ENCODE assay signal across 29 cellular contexts in the genomic region with DNA sequence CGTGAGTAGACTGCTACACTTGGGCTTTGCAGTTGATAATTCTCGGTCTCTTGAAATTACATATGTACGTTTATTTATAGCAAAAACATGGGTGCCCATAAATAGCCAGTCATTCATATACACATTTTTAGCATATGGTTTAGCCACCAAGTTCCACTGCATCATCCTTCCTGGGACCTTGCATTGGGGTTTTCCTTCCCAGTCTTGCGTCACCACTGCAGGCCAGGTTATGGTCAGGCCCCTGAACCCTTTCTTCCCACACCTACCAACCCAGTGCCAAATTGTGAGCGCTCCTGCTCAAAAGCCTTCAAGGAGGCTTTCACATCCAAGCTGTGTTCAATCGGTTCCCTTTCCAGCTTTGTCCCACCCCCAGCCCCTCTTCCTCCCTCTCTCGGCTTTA. TPM values are rescaled to one million over a fixed set of nuclear protein-coding genes. Genes with fewer than 3 reads are reported as not detected.
A peak's percentile ranks its signal among the peaks of the same experiment; 100 is the strongest.
DNase-seq lines count a peak whose midpoint lies in the region; ATAC-seq and TF ChIP-seq lines count a peak whose summit lies in the region.
"Had no signal": no experiment of that assay in that cellular context is flagged by ENCODE, and none has a peak within 500 bp of the region (broad histone marks: within the 10 kb centered on the region; RNA-seq: fewer than 3 reads in every experiment).

No MANE protein-coding gene starts in this region.

- no peak overlapping the region for H3K56ac ChIP-seq in IMR-90 (ENCODE audit: extremely low read depth, insufficient read depth, low read length)

- peaks cover 14% of the 10 kb centered on the region for H3K4me1 ChIP-seq in IMR-90 (ENCODE audit: control insufficient read depth, insufficient read depth, low read length)
- peaks cover 16% of the 10 kb centered on the region for H3K4me1 ChIP-seq in GM23248 (ENCODE audit: insufficient read depth)

- 0 out of 2 replicates have a peak, but pooled peaks cover 1% of the 10 kb centered on the region for H3K36me3 ChIP-seq in IMR-90 (ENCODE audit: control insufficient read depth, insufficient read depth, low read length)
- no peaks in the 10 kb centered on the region for H3K36me3 ChIP-seq in GM23248 (ENCODE audit: low read depth)
- H3K36me3 ChIP-seq: left lung, SJSA1, spleen, thyroid gland had no signal

- H3K4me3 ChIP-seq in IMR-90 (ENCODE audit: insufficient read depth, low read depth, low read length) = no peak overlapping the region
- no peak overlapping the region for H3K4me3 ChIP-seq in GM23248
- H3K4me3 ChIP-seq: left lung, SJSA1, spleen, thyroid gland had no signal

- no peak overlapping the region for H2BK5ac ChIP-seq in IMR-90 (ENCODE audit: low read depth, low read length, poor library complexity, severe bottlenecking)

- no peak for DNase-seq in activated naive CD8-positive, alpha-beta T cell treated with anti-CD3 and anti-CD28 coated beads for 36 hours
- no peak for DNase-seq in activated naive CD8-positive, alpha-beta T cell treated with anti-CD3 and anti-CD28 coated beads, Interleukin-2, amount 50 U/mL, for 24 hours
- DNase-seq in IMR-90 (peak; percentile 6), iris pigment epithelial cell (ENCODE audit: low read depth) (peak; percentile 15), GM23248 (no peak)
- DNase-seq in stimulated activated effector memory CD8-positive, alpha-beta T cell treated with anti-CD3 and anti-CD28 coated beads, Interleukin-12 subunit alpha, Interleukin-12 subunit beta, amount 100 ng/mL, for 72 hours (ENCODE audit: low spot score in 2 of 2) = no peak
- DNase-seq: ACHN; activated B cell treated with CpG ODN at 0.5 μM for 24 hours; activated effector memory CD4-positive, alpha-beta T cell treated with Interleukin-2 at 50 U/mL for 16 hours; DMS153; endodermal cell; KG1; NCI-H1105; NCI-H187 treated with DMSO at 0.1 percent for 48 hours; NCI-H2171; NCI-H510A; spleen; stimulated activated CD4-positive, alpha-beta T cell treated with anti-CD3 and anti-CD28 coated beads, Interleukin-2, amount 100 ng/mL, for 24 hours; T-cell; thyroid gland had no signal

- BruUV-seq in IMR-90 (replicated peaks; lab: Mats Ljungman, UMichigan) = no TSS peak

- TF ChIP-seq POLR2A in IMR-90 (IDR thresholded peaks at IDR 0.05; ENCODE audit: low read depth, low read length) = no peak

- H2BK20ac ChIP-seq in IMR-90 (ENCODE audit: low read depth, low read length) = no peak overlapping the region

- H3K27me3 ChIP-seq in IMR-90 (ENCODE audit: control insufficient read depth, insufficient read depth, low read length) (no peaks in the 10 kb centered on the region), GM23248 (replicated peaks; ENCODE audit: insufficient read depth) (no peaks in the 10 kb centered on the region)
- H3K27me3 ChIP-seq: left lung, SJSA1, spleen, thyroid gland had no signal

- no peaks in the 10 kb centered on the region for H3K9me2 ChIP-seq in GM23248 (ENCODE audit: insufficient read depth)

- no peak overlapping the region for H2AK5ac ChIP-seq in IMR-90 (ENCODE audit: low read depth, low read length)

- peaks cover 5% of the 10 kb centered on the region; the same call in 1 of the 2 replicates for H3F3A ChIP-seq in GM23248 (ENCODE audit: insufficient read depth)

- H4K20me1 ChIP-seq in IMR-90 (ENCODE audit: insufficient read depth, low read length) (peaks cover 30% of the 10 kb centered on the region), GM23248 (ENCODE audit: insufficient read depth) (no peaks in the 10 kb centered on the region)

- H3K27me3 Mint-ChIP-seq in activated naive CD8-positive, alpha-beta T cell treated with anti-CD3 and anti-CD28 coated beads for 36 hours = no peaks in the 10 kb centered on the region
- H3K27me3 Mint-ChIP-seq in activated naive CD8-positive, alpha-beta T cell treated with anti-CD3 and anti-CD28 coated beads, Interleukin-2, amount 50 U/mL, for 24 hours = no peaks in the 10 kb centered on the region
- H3K27me3 Mint-ChIP-seq: activated B cell treated with CpG ODN at 0.5 μM for 24 hours; B cell; central memory CD8-positive, alpha-beta T cell; dendritic cell treated with granulocyte-macrophage colony-stimulating factor and Interleukin-4, amounts not matched to agents 40 ng/mL and 50 ng/mL, for 4 days; memory B cell; T-cell had no signal

- no peaks in the 10 kb centered on the region for H3K36me3 Mint-ChIP-seq in activated naive CD8-positive, alpha-beta T cell treated with anti-CD3 and anti-CD28 coated beads for 36 hours
- no peaks in the 10 kb centered on the region for H3K36me3 Mint-ChIP-seq in activated naive CD8-positive, alpha-beta T cell treated with anti-CD3 and anti-CD28 coated beads, Interleukin-2, amount 50 U/mL, for 24 hours (ENCODE audit: low read depth)
- no peaks in the 10 kb centered on the region for H3K36me3 Mint-ChIP-seq in stimulated activated effector memory CD8-positive, alpha-beta T cell treated with anti-CD3 and anti-CD28 coated beads, Interleukin-12 subunit alpha, Interleukin-12 subunit beta, amount 100 ng/mL, for 72 hours
- H3K36me3 Mint-ChIP-seq: memory B cell had no signal

- no peak overlapping the region for H3K4me2 ChIP-seq in IMR-90 (ENCODE audit: low read depth, low read length)
- H3K4me2 ChIP-seq in GM23248 (ENCODE audit: unreplicated experiment) = no peak overlapping the region

- intact Hi-C loops in IMR-90 (cut with micrococcal nuclease) = no loop called here

- no peak overlapping the region for H3K9ac ChIP-seq in IMR-90 (ENCODE audit: low read depth, low read length)
- no peak overlapping the region for H3K9ac ChIP-seq in GM23248
- H3K9ac ChIP-seq: parathyroid adenoma had no signal

- H3K23ac ChIP-seq in IMR-90 (ENCODE audit: low read depth, low read length) = no peak overlapping the region

- no peak overlapping the region for H2AK9ac ChIP-seq in IMR-90 (replicated peaks; ENCODE audit: low read depth, low read length, poor library complexity)

- dilution Hi-C loops in IMR-90 (cut with HindIII; ENCODE audit: low sequenced_read_pairs, unreplicated experiment) = no loop called here

- H2AFZ ChIP-seq in IMR-90 (replicated peaks; ENCODE audit: low read length, poor library complexity) (no peak overlapping the region), GM23248 (no peak overlapping the region)
- H2AFZ ChIP-seq: parathyroid adenoma had no signal

- CTCF ChIA-PET in IMR-90 (lab: Yijun Ruan, JAX) = no interaction called here

- peaks cover 18% of the 10 kb centered on the region for H3K9me1 ChIP-seq in IMR-90 (ENCODE audit: insufficient read depth, low read length)

- H3K18ac ChIP-seq in IMR-90 (ENCODE audit: low read depth, low read length) = no peak overlapping the region

- H3K27ac ChIP-seq in IMR-90 (ENCODE audit: insufficient read depth, low read length) (no peak overlapping the region), GM23248 (no peak overlapping the region)
- H3K27ac ChIP-seq: left lung, parathyroid adenoma, SJSA1, spleen, thyroid gland had no signal

- H3K4me3 Mint-ChIP-seq in activated naive CD8-positive, alpha-beta T cell treated with anti-CD3 and anti-CD28 coated beads for 36 hours = no peak overlapping the region
- no peak overlapping the region for H3K4me3 Mint-ChIP-seq in activated naive CD8-positive, alpha-beta T cell treated with anti-CD3 and anti-CD28 coated beads, Interleukin-2, amount 50 U/mL, for 24 hours
- no peak overlapping the region for H3K4me3 Mint-ChIP-seq in stimulated activated effector memory CD8-positive, alpha-beta T cell treated with anti-CD3 and anti-CD28 coated beads, Interleukin-12 subunit alpha, Interleukin-12 subunit beta, amount 100 ng/mL, for 72 hours
- H3K4me3 Mint-ChIP-seq: activated B cell treated with CpG ODN at 0.5 μM for 24 hours; B cell; central memory CD8-positive, alpha-beta T cell; dendritic cell treated with granulocyte-macrophage colony-stimulating factor and Interleukin-4, amounts not matched to agents 40 ng/mL and 50 ng/mL, for 4 days; endodermal cell; memory B cell; T-cell had no signal

- no peak overlapping the region for H4K5ac ChIP-seq in IMR-90 (ENCODE audit: low read depth, low read length)

- no peak overlapping the region for H3K4ac ChIP-seq in IMR-90 (ENCODE audit: low read depth, low read length)

- no peak overlapping the region for H2BK15ac ChIP-seq in IMR-90 (ENCODE audit: low read depth, low read length)

- 63% methylated on average over 3 of the region's 7 CpGs; no CpG with 5 or more reads in 1 of the 2 experiments for whole genome bisulfite sequencing in IMR-90 (ENCODE audit: extremely low coverage in 2 of 2, insufficient read length in 1 of 2), 2 experiments
- WGBS in GM23248 (ENCODE audit: low coverage in 1 of 2, low lambda C conversion rate in 2 of 2, missing lambda C conversion rate in 2 of 2), 2 experiments = 84 to 91% methylated on average over 5 to 7 of the region's 7 CpGs

- no peak overlapping the region for H4K8ac ChIP-seq in IMR-90 (ENCODE audit: low read depth in 2 of 2, low read length in 2 of 2)

- no peaks in the 10 kb centered on the region for H3K9me3 Mint-ChIP-seq in activated naive CD8-positive, alpha-beta T cell treated with anti-CD3 and anti-CD28 coated beads for 36 hours
- H3K9me3 Mint-ChIP-seq in activated naive CD8-positive, alpha-beta T cell treated with anti-CD3 and anti-CD28 coated beads, Interleukin-2, amount 50 U/mL, for 24 hours = no peaks in the 10 kb centered on the region
- H3K9me3 Mint-ChIP-seq in stimulated activated effector memory CD8-positive, alpha-beta T cell treated with anti-CD3 and anti-CD28 coated beads, Interleukin-12 subunit alpha, Interleukin-12 subunit beta, amount 100 ng/mL, for 72 hours = no peaks in the 10 kb centered on the region
- H3K9me3 Mint-ChIP-seq: activated B cell treated with CpG ODN at 0.5 μM for 24 hours; central memory CD8-positive, alpha-beta T cell; dendritic cell treated with granulocyte-macrophage colony-stimulating factor and Interleukin-4, amounts not matched to agents 40 ng/mL and 50 ng/mL, for 4 days; endodermal cell; memory B cell; T-cell had no signal

- in situ Hi-C loops in IMR-90 (cut with MboI; ENCODE audit: low sequenced_read_pairs) = no loop called here
- in situ Hi-C loops in GM23248 (cut with MboI) = no loop called here

- peaks cover 49% of the 10 kb centered on the region for H3K4me1 Mint-ChIP-seq in activated naive CD8-positive, alpha-beta T cell treated with anti-CD3 and anti-CD28 coated beads for 36 hours
- H3K4me1 Mint-ChIP-seq in activated naive CD8-positive, alpha-beta T cell treated with anti-CD3 and anti-CD28 coated beads, Interleukin-2, amount 50 U/mL, for 24 hours = peaks cover 44% of the 10 kb centered on the region
- peaks cover 59% of the 10 kb centered on the region for H3K4me1 Mint-ChIP-seq in stimulated activated effector memory CD8-positive, alpha-beta T cell treated with anti-CD3 and anti-CD28 coated beads, Interleukin-12 subunit alpha, Interleukin-12 subunit beta, amount 100 ng/mL, for 72 hours

- peak overlapping the region; percentile 20 for H3K27ac Mint-ChIP-seq in activated naive CD8-positive, alpha-beta T cell treated with anti-CD3 and anti-CD28 coated beads for 36 hours
- H3K27ac Mint-ChIP-seq in activated naive CD8-positive, alpha-beta T cell treated with anti-CD3 and anti-CD28 coated beads, Interleukin-2, amount 50 U/mL, for 24 hours = no peak overlapping the region
- peak overlapping the region; percentile 75 for H3K27ac Mint-ChIP-seq in stimulated activated effector memory CD8-positive, alpha-beta T cell treated with anti-CD3 and anti-CD28 coated beads, Interleukin-12 subunit alpha, Interleukin-12 subunit beta, amount 100 ng/mL, for 72 hours
- H3K27ac Mint-ChIP-seq: activated B cell treated with CpG ODN at 0.5 μM for 24 hours; B cell; dendritic cell treated with granulocyte-macrophage colony-stimulating factor and Interleukin-4, amounts not matched to agents 40 ng/mL and 50 ng/mL, for 4 days; endodermal cell; memory B cell had no signal

- H2BK120ac ChIP-seq in IMR-90 (ENCODE audit: low read depth, low read length) = no peak overlapping the region

- no peak overlapping the region for H3K14ac ChIP-seq in IMR-90 (replicated peaks; ENCODE audit: low read depth, low read length)

- peaks cover 24% of the 10 kb centered on the region for H3K79me2 ChIP-seq in GM23248 (ENCODE audit: insufficient read depth)

- H3K9me3 ChIP-seq in IMR-90 (ENCODE audit: control insufficient read depth, insufficient read depth, low read length) (no peaks in the 10 kb centered on the region), GM23248 (ENCODE audit: low read depth) (no peaks in the 10 kb centered on the region)
- H3K9me3 ChIP-seq: left lung, SJSA1, spleen, thyroid gland had no signal

- H3K79me1 ChIP-seq in IMR-90 (ENCODE audit: low read depth in 1 of 2, low read length in 2 of 2) = peaks cover 19 to 69% of the 10 kb centered on the region in 2 experiments

- no peak overlapping the region for H4K91ac ChIP-seq in IMR-90 (ENCODE audit: insufficient read depth, low read depth, low read length)

- TF ChIP-seq RAD21 in IMR-90 (IDR thresholded peaks at IDR 0.05; ENCODE audit: low read length) = no peak

- ATAC-seq in activated naive CD8-positive, alpha-beta T cell treated with anti-CD3 and anti-CD28 coated beads, Interleukin-2, amount 50 U/mL, for 24 hours = no peak
- ATAC-seq in IMR-90 (ENCODE audit: low read depth) (no peak), GM21360 (IDR thresholded peaks at IDR 0.05; ENCODE audit: unreplicated experiment) (no peak)
- no peak for ATAC-seq in stimulated activated effector memory CD8-positive, alpha-beta T cell treated with anti-CD3 and anti-CD28 coated beads, Interleukin-12 subunit alpha, Interleukin-12 subunit beta, amount 100 ng/mL, for 72 hours
- ATAC-seq: left lung, right cardiac atrium, T-cell had no signal

- no peak for TF ChIP-seq CTCF in IMR-90 (conservative IDR thresholded peaks at IDR 0.05; ENCODE audit: low read depth, low read length)

- POLR2A ChIA-PET in IMR-90 (lab: Charles Lee; ENCODE audit: unreplicated experiment) = no interaction called here

RNA-seq across cellular contexts. Expression of a gene that starts 12.6 kb away (rescaled TPM):
- total RNA-seq in activated naive CD8-positive, alpha-beta T cell treated with anti-CD3 and anti-CD28 coated beads for 36 hours = 1 to 10 TPM; 2.9 to 3.7 TPM
- total RNA-seq in IMR-90 (2012; rRNA removed) = 2.7 and 2.8 TPM in 2 replicates
- 5.6 and 6.6 TPM in 2 replicates for polyA plus RNA-seq in IMR-90 (2012; rRNA removed)
- polyA plus RNA-seq in IMR-90 (2012; cell fraction: cytosol; rRNA removed) = 2.8 and 5.4 TPM in 2 replicates
- 6.6 and 15.9 TPM in 2 replicates for polyA plus RNA-seq in IMR-90 (2012; cell fraction: nucleus; rRNA removed; ENCODE audit: low replicate concordance)
- total RNA-seq in GM23248 (2014; rRNA removed; shearing (Covaris generic)) = 2.5 and 7.1 TPM in 2 replicates
- polyA plus RNA-seq in GM23248 (2016; fragmentation: Nextera tagmentation; extraction: Ambion mirVana) = 0.95 and 2.0 TPM in 2 replicates

Comparison
In these comparisons a context has a peak if more than half of its experiments do, and no peak if none do; other contexts are left out.
1. DNase-seq: peak in IMR-90 (single experiment) and iris pigment epithelial cell (single experiment); none in activated naive CD8-positive, alpha-beta T cell treated with anti-CD3 and anti-CD28 coated beads for 36 hours (single experiment), activated naive CD8-positive, alpha-beta T cell treated with anti-CD3 and anti-CD28 coated beads, Interleukin-2, amount 50 U/mL, for 24 hours (single experiment), stimulated activated effector memory CD8-positive, alpha-beta T cell treated with anti-CD3 and anti-CD28 coated beads, Interleukin-12 subunit alpha, Interleukin-12 subunit beta, amount 100 ng/mL, for 72 hours (0 of 2) and GM23248 (single experiment).